20 cellular contexts compared by ENCODE assay signal in genomic region chr10:5932345-5932744, GRCh38.
"Had no signal": no experiment of that assay in that cellular context is flagged by ENCODE, and none has a peak within 500 bp of the region (broad histone marks: within the 10 kb centered on the region; RNA-seq: fewer than 3 reads in every experiment).

No MANE protein-coding gene starts in this region.

- H3K4me3 ChIP-seq: ascending aorta, coronary artery, esophagus muscularis mucosa, left ventricle myocardium inferior, transverse colon had no signal

- H3K4me1 ChIP-seq: foreskin keratinocyte, transverse colon had no signal

- H3K9me3 ChIP-seq: ascending aorta, esophagus muscularis mucosa, left ventricle myocardium inferior, transverse colon had no signal

- ATAC-seq: activated CD8-positive, alpha-beta T cell treated with anti-CD3 and anti-CD28 coated beads for 36 hours; foreskin keratinocyte; natural killer cell; SK-N-SH treated with all-trans-retinoic acid at 6 μM for 48 hours; stimulated activated naive CD8-positive, alpha-beta T cell treated with anti-CD3 and anti-CD28 coated beads, Interleukin-15, Interleukin-2, amounts not matched to agents 100 U/mL and 50 U/mL, for 24 hours; T-cell had no signal

- H3K27me3 ChIP-seq: ascending aorta, esophagus muscularis mucosa, foreskin keratinocyte, transverse colon had no signal

- DNase-seq: activated B cell treated with CpG ODN at 0.5 μM for 24 hours; activated CD4-positive, alpha-beta T cell treated with anti-CD3 and anti-CD28 coated beads for 48 hours; activated CD8-positive, alpha-beta T cell treated with anti-CD3 and anti-CD28 coated beads for 36 hours; activated naive CD4-positive, alpha-beta T cell treated with anti-CD3 and anti-CD28 coated beads for 36 hours; activated T-cell treated with anti-CD3 and anti-CD28 coated beads, Interleukin-2, amount 50 U/mL, for 1 hour; foreskin keratinocyte; glutamatergic neuron; hypothalamus; kidney; left ventricle myocardium inferior; natural killer cell; retina; stimulated activated naive CD8-positive, alpha-beta T cell treated with anti-CD3 and anti-CD28 coated beads, Interleukin-15, Interleukin-2, amounts not matched to agents 100 U/mL and 50 U/mL, for 24 hours; T-cell; T-helper 9 cell; transverse colon had no signal

- H3K27ac ChIP-seq: ascending aorta, coronary artery, esophagus muscularis mucosa, foreskin keratinocyte, left ventricle myocardium inferior had no signal
